ENCODE assay signal across 17 cellular contexts in the genomic region with DNA sequence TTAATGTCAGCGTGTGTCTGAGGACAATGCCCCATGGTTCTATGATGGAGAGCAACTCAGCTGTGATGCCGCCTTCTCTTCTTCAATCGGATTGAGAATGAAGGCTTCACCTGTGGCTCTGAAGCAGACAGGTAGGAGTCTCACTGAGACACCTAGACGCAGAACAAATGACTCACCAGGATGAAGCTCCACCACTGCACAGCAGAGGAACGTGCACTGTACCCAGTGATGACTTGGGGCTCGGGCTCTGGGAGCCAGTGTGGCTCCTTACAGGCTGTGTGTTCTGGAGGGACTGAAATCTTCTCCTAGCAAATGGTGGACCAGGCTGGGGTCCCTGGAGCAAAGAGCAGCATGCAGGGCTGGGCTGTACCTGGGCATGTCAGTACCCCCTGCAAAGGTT. TPM values are rescaled to one million over a fixed set of nuclear protein-coding genes. Genes with fewer than 3 reads are reported as not detected.
DNase-seq lines count a peak whose midpoint lies in the region; ATAC-seq and TF ChIP-seq lines count a peak whose summit lies in the region.
"Had no signal": no experiment of that assay in that cellular context is flagged by ENCODE, and none has a peak within 500 bp of the region (broad histone marks: within the 10 kb centered on the region; RNA-seq: fewer than 3 reads in every experiment).

No MANE protein-coding gene starts in this region.

- TF ChIP-seq EP300 in ovary (IDR thresholded peaks at IDR 0.05): no peak

- no peaks in the 10 kb centered on the region for H3K36me3 ChIP-seq in GM23338 (ENCODE audit: insufficient read depth)
- H3K36me3 ChIP-seq in mammary epithelial cell (ENCODE audit: insufficient read depth, low read length): no peaks in the 10 kb centered on the region
- no peaks in the 10 kb centered on the region for H3K36me3 ChIP-seq in neural progenitor cell
- H3K36me3 ChIP-seq in ovary: no peaks in the 10 kb centered on the region
- H3K36me3 ChIP-seq: HAP-1 had no signal

- no peak overlapping the region for H3K4me3 ChIP-seq in GM23338
- H3K4me3 ChIP-seq in mammary epithelial cell (replicated peaks in 1 of 3; ENCODE audit: insufficient read depth in 1 of 3, low read depth in 2 of 3, low read length in 3 of 3): no peak overlapping the region
- no peak overlapping the region for H3K4me3 ChIP-seq in neural progenitor cell
- H3K4me3 ChIP-seq in ovary: no peak overlapping the region
- H3K4me3 ChIP-seq: HAP-1, PC-9 had no signal

- no peak overlapping the region for H2AFZ ChIP-seq in GM23338
- H2AFZ ChIP-seq in mammary epithelial cell (ENCODE audit: low read depth, low read length): no peak overlapping the region
- H2AFZ ChIP-seq in neural progenitor cell (replicated peaks): peak overlapping the region; percentile 34
- H2AFZ ChIP-seq: PC-9 had no signal

- H3K4me1 ChIP-seq in GM23338 (ENCODE audit: insufficient read depth) (peaks cover 3% of the 10 kb centered on the region; the same call in 1 of the 2 replicates), mammary epithelial cell (ENCODE audit: insufficient read depth, low read length) (no peaks in the 10 kb centered on the region), neural progenitor cell (peaks cover 6% of the 10 kb centered on the region), ovary (ENCODE audit: insufficient read depth) (peaks cover 7% of the 10 kb centered on the region)

- H3K4me3 Mint-ChIP-seq in GM23338: no peak overlapping the region
- H3K4me3 Mint-ChIP-seq in neural progenitor cell: no peak overlapping the region
- H3K4me3 Mint-ChIP-seq: CD4-positive, alpha-beta T cell had no signal

- no peaks in the 10 kb centered on the region for H3K36me3 Mint-ChIP-seq in GM23338 (ENCODE audit: low read depth)
- peaks cover 2% of the 10 kb centered on the region for H3K36me3 Mint-ChIP-seq in neural progenitor cell

- H3K79me2 ChIP-seq in GM23338 (replicated peaks; ENCODE audit: insufficient read depth) (no peaks in the 10 kb centered on the region), mammary epithelial cell (ENCODE audit: insufficient read depth, low read length) (no peaks in the 10 kb centered on the region), neural progenitor cell (ENCODE audit: low read depth) (no peaks in the 10 kb centered on the region)

- in situ Hi-C loops in mammary epithelial cell (cut with MboI; ENCODE audit: low sequenced_read_pairs in 2 of 2): no loop called here

- no TSS peak for BruUV-seq in mammary epithelial cell (replicated peaks; lab: Mats Ljungman, UMichigan)

- peaks cover 14% of the 10 kb centered on the region for H3K4me1 Mint-ChIP-seq in GM23338
- H3K4me1 Mint-ChIP-seq in neural progenitor cell: peaks cover 19% of the 10 kb centered on the region

- H3K27me3 ChIP-seq in GM23338 (ENCODE audit: insufficient read depth) (no peaks in the 10 kb centered on the region), mammary epithelial cell (ENCODE audit: insufficient read depth, low read length) (no peaks in the 10 kb centered on the region), neural progenitor cell (no peaks in the 10 kb centered on the region), ovary (no peaks in the 10 kb centered on the region)

- intact Hi-C loops in mammary epithelial cell (cut with micrococcal nuclease): no loop called here
- intact Hi-C loops in ovary (cut with DNase I): no loop called here

- TF ChIP-seq CTCF in C4-2B (conservative IDR thresholded peaks at IDR 0.05) (no peak), GM23338 (conservative IDR thresholded peaks at IDR 0.05; ENCODE audit: low read depth in 2 of 2) (no peak), mammary epithelial cell (conservative IDR thresholded peaks at IDR 0.05 in 1 of 2, IDR thresholded peaks at IDR 0.05 in 1 of 2; ENCODE audit: extremely low read depth in 1 of 2, insufficient read depth in 1 of 2, low read depth in 1 of 2, low read length in 2 of 2) (no peak), neural progenitor cell (IDR thresholded peaks at IDR 0.05) (no peak), ovary (IDR thresholded peaks at IDR 0.05) (no peak)

- ATAC-seq in GM23338 (peak; percentile 52), GM21528 (IDR thresholded peaks at IDR 0.05; ENCODE audit: low FRiP score, unreplicated experiment) (no peak)

- no peaks in the 10 kb centered on the region for H3K9me3 ChIP-seq in mammary epithelial cell (replicated peaks; ENCODE audit: insufficient read depth, low read length)
- H3K9me3 ChIP-seq in neural progenitor cell (ENCODE audit: low read depth): no peaks in the 10 kb centered on the region
- H3K9me3 ChIP-seq in ovary: no peaks in the 10 kb centered on the region
- H3K9me3 ChIP-seq: HAP-1 had no signal

- CTCF ChIA-PET in mammary epithelial cell (lab: Charles Lee; ENCODE audit: low non-redundant PET): no interaction called here

- DNase-seq in GM23338 (ENCODE audit: low spot score) (no peak), mammary epithelial cell (peak; percentile 20), neural progenitor cell (ENCODE audit: low spot score) (no peak), ovary (no peak), NCI-H2107 treated with DMSO at 0.1 percent for 48 hours (lab: John Stamatoyannopoulos, UW; ENCODE audit: unreplicated experiment) (no peak)
- DNase-seq: CD4-positive, alpha-beta T cell; NCI-H1436 treated with DMSO at 0.1 percent for 48 hours; NCI-H2107; NCI-H82; SW 1271 had no signal

- H4K20me1 ChIP-seq in GM23338 (replicated peaks; ENCODE audit: insufficient read depth) (no peaks in the 10 kb centered on the region), mammary epithelial cell (ENCODE audit: insufficient read depth, low read length) (no peaks in the 10 kb centered on the region), neural progenitor cell (ENCODE audit: low read depth) (no peaks in the 10 kb centered on the region)

- dilution Hi-C loops in mammary epithelial cell (cut with HindIII; ENCODE audit: low sequenced_read_pairs): no loop called here

- H3F3A ChIP-seq in GM23338 (replicated peaks; ENCODE audit: low read depth) (no peaks in the 10 kb centered on the region), neural progenitor cell (ENCODE audit: low read depth) (no peaks in the 10 kb centered on the region)

- H3K9me3 Mint-ChIP-seq in GM23338 (no peaks in the 10 kb centered on the region), neural progenitor cell (peaks cover 2% of the 10 kb centered on the region)
- H3K9me3 Mint-ChIP-seq: CD4-positive, alpha-beta T cell had no signal

- no peak for TF ChIP-seq POLR2A in ovary (IDR thresholded peaks at IDR 0.05)

- no peak overlapping the region for H3K9ac ChIP-seq in mammary epithelial cell (ENCODE audit: insufficient read depth, low read length)
- no peak overlapping the region for H3K9ac ChIP-seq in neural progenitor cell

- H3K27ac ChIP-seq in C4-2B: peak overlapping the region; percentile 56
- H3K27ac ChIP-seq in GM23338 (ENCODE audit: low read depth): no peak overlapping the region
- no peak overlapping the region for H3K27ac ChIP-seq in mammary epithelial cell (ENCODE audit: insufficient read depth, low read depth, low read length)
- H3K27ac ChIP-seq in neural progenitor cell: no peak overlapping the region
- H3K27ac ChIP-seq in ovary: no peak overlapping the region
- H3K27ac ChIP-seq: HL-60, PC-9 had no signal

- H3K27ac Mint-ChIP-seq in GM23338 (no peak overlapping the region), neural progenitor cell (peak overlapping the region; percentile 42)
- H3K27ac Mint-ChIP-seq: CD4-positive, alpha-beta T cell had no signal

- no peaks in the 10 kb centered on the region; the same call in 1 of the 2 replicates for H3K9me2 ChIP-seq in GM23338 (ENCODE audit: insufficient read depth)

- WGBS in mammary epithelial cell (ENCODE audit: low coverage, missing lambda C conversion rate): 57% methylated on average over 6 of the region's 6 CpGs
- 95 to 98% (median 97%) methylated on average over 6 of the region's 6 CpGs for WGBS in ovary, 3 donors

- H3K4me2 ChIP-seq in GM23338 (no peak overlapping the region), mammary epithelial cell (ENCODE audit: insufficient read depth, low read depth, low read length) (no peak overlapping the region), neural progenitor cell (no peak overlapping the region)
- H3K4me2 ChIP-seq: PC-9 had no signal

- peaks cover 4% of the 10 kb centered on the region for H3K27me3 Mint-ChIP-seq in GM23338 (ENCODE audit: insufficient read depth, low read depth, poor library complexity)
- no peaks in the 10 kb centered on the region for H3K27me3 Mint-ChIP-seq in neural progenitor cell (ENCODE audit: insufficient read depth, low read depth)
- H3K27me3 Mint-ChIP-seq: CD4-positive, alpha-beta T cell had no signal

TF ChIP-seq in GM23338, 12 proteins besides CTCF, POLR2A, EP300 and RAD21 (continues in another document):
- TF ChIP-seq STAT1 (IDR thresholded peaks at IDR 0.05; ENCODE audit: unreplicated experiment) (no peak), EZH2phosphoT487 (IDR thresholded peaks at IDR 0.05; ENCODE audit: unreplicated experiment) (no peak), ZNF331 (CRISPR knock-in tag; IDR thresholded peaks at IDR 0.05; ENCODE audit: low read depth) (no peak), EZH2 (IDR thresholded peaks at IDR 0.05; ENCODE audit: low read depth, unreplicated experiment) (no peak)

RNA-seq across cellular contexts. Expression of a gene that starts 44.0 kb away (rescaled TPM):
- not detected in 2 replicates for total RNA-seq in GM23338 (2014; rRNA removed; shearing (Covaris generic))
- polyA plus RNA-seq in GM23338 (2016; fragmentation: Nextera tagmentation; extraction: Ambion mirVana) (not detected in 2 replicates), mammary epithelial cell (not detected), ovary (not detected)
- total RNA-seq in mammary epithelial cell (not detected), neural progenitor cell (ENCODE audit: low replicate concordance) (not detected in 2 replicates), ovary (not detected)
- polyA minus RNA-seq in mammary epithelial cell: not detected
- total RNA-seq: CD4-positive, alpha-beta T cell; NCI-H460; PC-9; SK-MEL-5 had no signal
